Comparison of ENCODE assay signal across 8 cellular contexts in the genomic region with DNA sequence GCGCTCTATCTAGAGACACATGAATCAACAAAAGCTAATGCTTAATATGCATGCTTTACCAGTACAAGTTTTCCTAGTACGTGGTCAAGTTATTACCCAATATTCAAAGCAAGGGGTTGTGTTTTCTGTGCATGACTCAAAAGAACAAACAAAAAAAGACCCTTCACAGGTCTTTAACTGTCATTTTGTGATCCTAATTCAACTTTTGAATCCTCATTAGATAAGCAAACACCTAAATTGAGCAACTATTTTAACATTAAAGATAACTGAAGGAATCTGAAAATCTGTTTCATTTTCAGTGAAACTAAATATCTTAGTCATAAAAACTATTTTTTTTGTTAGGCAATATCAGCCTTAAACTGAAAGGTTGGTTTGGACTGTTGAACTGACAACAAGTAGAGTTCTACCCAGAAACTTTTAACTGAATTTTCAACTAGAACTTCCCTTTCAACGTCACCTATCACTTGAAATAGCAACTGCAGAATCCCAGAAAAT. TPM values are rescaled to one million over a fixed set of nuclear protein-coding genes. Genes with fewer than 3 reads are reported as not detected.
DNase-seq lines count a peak whose midpoint lies in the region; ATAC-seq and TF ChIP-seq lines count a peak whose summit lies in the region.

No MANE protein-coding gene starts in this region.

- H3K36me3 ChIP-seq in OCI-LY3 (replicated peaks; ENCODE audit: low read depth, low read length) (peaks cover 44% of the 10 kb centered on the region), hepatocyte (replicated peaks; ENCODE audit: insufficient read depth, low read depth) (no peaks in the 10 kb centered on the region), SJCRH30 (no peaks in the 10 kb centered on the region)

- H3K9me3 ChIP-seq in OCI-LY3 (ENCODE audit: insufficient read depth, low read length), result no peaks in the 10 kb centered on the region
- H3K9me3 ChIP-seq in hepatocyte (ENCODE audit: low read depth), result no peaks in the 10 kb centered on the region
- no peaks in the 10 kb centered on the region for H3K9me3 ChIP-seq in SJCRH30 (replicated peaks)

- H2AFZ ChIP-seq in OCI-LY3 (ENCODE audit: low read depth, low read length) (no peak overlapping the region), hepatocyte (peak overlapping the region; percentile 10)

- peaks cover 82% of the 10 kb centered on the region for H3K79me2 ChIP-seq in OCI-LY3 (ENCODE audit: low read length)
- H3K79me2 ChIP-seq in hepatocyte, result no peaks in the 10 kb centered on the region

- H4K20me1 ChIP-seq in OCI-LY3 (ENCODE audit: insufficient read depth, low read length) (peaks cover 14% of the 10 kb centered on the region; the same call in 1 of the 2 replicates), hepatocyte (ENCODE audit: insufficient read depth, poor library complexity, severe bottlenecking) (no peaks in the 10 kb centered on the region)

- H3K9ac ChIP-seq in OCI-LY3 (ENCODE audit: low read length), result peak overlapping the region; percentile 71

- peak overlapping the region; percentile 87 for H3K4me2 ChIP-seq in OCI-LY3 (ENCODE audit: low read length)
- H3K4me2 ChIP-seq in hepatocyte, result peak overlapping the region; percentile 10

- H3K4me3 ChIP-seq in OCI-LY3 (ENCODE audit: low read length), result peak overlapping the region; percentile 62
- H3K4me3 ChIP-seq in hepatocyte, result no peak overlapping the region
- H3K4me3 ChIP-seq in SJCRH30, result no peak overlapping the region

- no peak for TF ChIP-seq CTCF in OCI-LY3 (IDR thresholded peaks at IDR 0.05; ENCODE audit: low read depth, low read length)
- no peak for TF ChIP-seq CTCF in hepatocyte (IDR thresholded peaks at IDR 0.05; ENCODE audit: poor library complexity)
- no peak for TF ChIP-seq CTCF in GM20000 (IDR thresholded peaks at IDR 0.05; ENCODE audit: extremely low read depth, missing control alignments)

- H3K9me2 ChIP-seq in hepatocyte (replicated peaks; ENCODE audit: insufficient read depth), result no peaks in the 10 kb centered on the region

- H3K27me3 ChIP-seq in OCI-LY3 (ENCODE audit: low read depth, low read length), result no peaks in the 10 kb centered on the region
- H3K27me3 ChIP-seq in hepatocyte, result no peaks in the 10 kb centered on the region
- H3K27me3 ChIP-seq in SJCRH30, result no peaks in the 10 kb centered on the region

- H3K4me1 ChIP-seq in OCI-LY3 (ENCODE audit: low read length) (peaks cover 51% of the 10 kb centered on the region), hepatocyte (ENCODE audit: insufficient read depth) (no peaks in the 10 kb centered on the region), SJCRH30 (no peaks in the 10 kb centered on the region)

- ATAC-seq in GM18873 (IDR thresholded peaks at IDR 0.05; ENCODE audit: low FRiP score, unreplicated experiment) (peak; percentile 75), HG02763 (IDR thresholded peaks at IDR 0.05; ENCODE audit: unreplicated experiment) (peak; percentile 80)

- WGBS in hepatocyte (ENCODE audit: low lambda C conversion rate, missing lambda C conversion rate), result 54% methylated on average over 3 of the region's 3 CpGs

- DNase-seq in hepatocyte (ENCODE audit: low spot score) (no peak), medulla oblongata (ENCODE audit: extremely low spot score) (no peak), GM20000 (ENCODE audit: low spot score) (no peak), SJCRH30 (no peak)
- no peak for DNase-seq in stimulated activated CD4-positive, alpha-beta T cell treated with anti-CD3 and anti-CD28 coated beads, Interleukin-2, amount 100 ng/mL, for 48 hours

- H3K27ac ChIP-seq in OCI-LY3 (ENCODE audit: low read length), result peak overlapping the region; percentile 90
- H3K27ac ChIP-seq in hepatocyte, result peak overlapping the region; percentile 25
- no peak overlapping the region for H3K27ac ChIP-seq in SJCRH30

RNA-seq across cellular contexts. Expression of a gene that starts 12.5 kb away (rescaled TPM):
- 6.0 and 7.1 TPM in 2 replicates for total RNA-seq in hepatocyte
- polyA plus RNA-seq in hepatocyte, result 1.8 and 3.1 TPM in 2 replicates
- total RNA-seq in SJCRH30 (2014; rRNA removed; shearing (Covaris generic)), result 0.73 and 0.91 TPM in 2 replicates
